Comparison of ENCODE assay signal across 1 cellular context in genomic region chr6:32151131-32151884, GRCh38.
TF ChIP-seq lines count a peak whose summit lies in the region.

No MANE protein-coding gene starts in this region.

TF ChIP-seq in K562, 482 proteins besides CTCF, POLR2A, EP300 and RAD21:
- TF ChIP-seq, protein P1, sequence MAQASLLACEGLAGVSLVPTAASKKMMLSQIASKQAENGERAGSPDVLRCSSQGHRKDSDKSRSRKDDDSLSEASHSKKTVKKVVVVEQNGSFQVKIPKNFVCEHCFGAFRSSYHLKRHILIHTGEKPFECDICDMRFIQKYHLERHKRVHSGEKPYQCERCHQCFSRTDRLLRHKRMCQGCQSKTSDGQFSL (CRISPR knock-in tag; IDR thresholded peaks at IDR 0.05) = 0 out of 2 replicates have a peak, but pooled peaks have one; percentile 20
- TF ChIP-seq, protein P1 (tag; IDR thresholded peaks at IDR 0.05) = no peak
- TF ChIP-seq ARID3B (CRISPR knock-in tag; IDR thresholded peaks at IDR 0.05; ENCODE audit: borderline replicate concordance) = no peak
- TF ChIP-seq, protein P2, sequence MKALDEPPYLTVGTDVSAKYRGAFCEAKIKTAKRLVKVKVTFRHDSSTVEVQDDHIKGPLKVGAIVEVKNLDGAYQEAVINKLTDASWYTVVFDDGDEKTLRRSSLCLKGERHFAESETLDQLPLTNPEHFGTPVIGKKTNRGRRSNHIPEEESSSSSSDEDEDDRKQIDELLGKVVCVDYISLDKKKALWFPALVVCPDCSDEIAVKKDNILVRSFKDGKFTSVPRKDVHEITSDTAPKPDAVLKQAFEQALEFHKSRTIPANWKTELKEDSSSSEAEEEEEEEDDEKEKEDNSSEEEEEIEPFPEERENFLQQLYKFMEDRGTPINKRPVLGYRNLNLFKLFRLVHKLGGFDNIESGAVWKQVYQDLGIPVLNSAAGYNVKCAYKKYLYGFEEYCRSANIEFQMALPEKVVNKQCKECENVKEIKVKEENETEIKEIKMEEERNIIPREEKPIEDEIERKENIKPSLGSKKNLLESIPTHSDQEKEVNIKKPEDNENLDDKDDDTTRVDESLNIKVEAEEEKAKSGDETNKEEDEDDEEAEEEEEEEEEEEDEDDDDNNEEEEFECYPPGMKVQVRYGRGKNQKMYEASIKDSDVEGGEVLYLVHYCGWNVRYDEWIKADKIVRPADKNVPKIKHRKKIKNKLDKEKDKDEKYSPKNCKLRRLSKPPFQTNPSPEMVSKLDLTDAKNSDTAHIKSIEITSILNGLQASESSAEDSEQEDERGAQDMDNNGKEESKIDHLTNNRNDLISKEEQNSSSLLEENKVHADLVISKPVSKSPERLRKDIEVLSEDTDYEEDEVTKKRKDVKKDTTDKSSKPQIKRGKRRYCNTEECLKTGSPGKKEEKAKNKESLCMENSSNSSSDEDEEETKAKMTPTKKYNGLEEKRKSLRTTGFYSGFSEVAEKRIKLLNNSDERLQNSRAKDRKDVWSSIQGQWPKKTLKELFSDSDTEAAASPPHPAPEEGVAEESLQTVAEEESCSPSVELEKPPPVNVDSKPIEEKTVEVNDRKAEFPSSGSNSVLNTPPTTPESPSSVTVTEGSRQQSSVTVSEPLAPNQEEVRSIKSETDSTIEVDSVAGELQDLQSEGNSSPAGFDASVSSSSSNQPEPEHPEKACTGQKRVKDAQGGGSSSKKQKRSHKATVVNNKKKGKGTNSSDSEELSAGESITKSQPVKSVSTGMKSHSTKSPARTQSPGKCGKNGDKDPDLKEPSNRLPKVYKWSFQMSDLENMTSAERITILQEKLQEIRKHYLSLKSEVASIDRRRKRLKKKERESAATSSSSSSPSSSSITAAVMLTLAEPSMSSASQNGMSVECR (CRISPR knock-in tag; IDR thresholded peaks at IDR 0.05) = 0 out of 2 replicates have a peak, but pooled peaks have one; percentile 25
- no peak for TF ChIP-seq MED1 (CRISPR knock-in tag; IDR thresholded peaks at IDR 0.05; ENCODE audit: borderline replicate concordance)
